Comparison of ENCODE assay signal across 31 cellular contexts in genomic region chr2:95312543-95313205, GRCh38. TPM values are rescaled to one million over a fixed set of nuclear protein-coding genes. Genes with fewer than 3 reads are reported as not detected.
DNase-seq lines count a peak whose midpoint lies in the region; ATAC-seq, FAIRE-seq and TF ChIP-seq lines count a peak whose summit lies in the region.
"Had no signal": no experiment of that assay in that cellular context is flagged by ENCODE, and none has a peak within 500 bp of the region (broad histone marks: within the 10 kb centered on the region; RNA-seq: fewer than 3 reads in every experiment).

No MANE protein-coding gene starts in this region.

- H3K4me1 ChIP-seq in A549 = no peaks in the 10 kb centered on the region
- no peaks in the 10 kb centered on the region for H3K4me1 ChIP-seq in HAP-1
- H3K4me1 ChIP-seq: ascending aorta, lower lobe of right lung, SJSA1, tibial nerve had no signal

- no peaks in the 10 kb centered on the region for H3K36me3 ChIP-seq in HAP-1 (replicated peaks)
- H3K36me3 ChIP-seq: ascending aorta, lower lobe of right lung, SJSA1, stomach, tibial nerve had no signal

- H3K27me3 ChIP-seq in HAP-1 (ENCODE audit: low read depth) = no peaks in the 10 kb centered on the region
- H3K27me3 ChIP-seq: ascending aorta, SJSA1 had no signal

- DNase-seq in A549 (ENCODE audit: low read depth in 1 of 2, low spot score in 1 of 2) (no peak), head of caudate nucleus (peak; percentile 81 to 98 (median 91)), neural crest cell (ENCODE audit: low read depth, low spot score) (no peak), HAP-1 (ENCODE audit: low spot score in 2 of 2) (no peak), RWPE1 (ENCODE audit: low spot score) (no peak)
- DNase-seq: activated CD4-positive, alpha-beta T cell treated with anti-CD3 and anti-CD28 coated beads for 48 hours; activated T-cell treated with anti-CD3 and anti-CD28 coated beads for 4 hours; CD8-positive, alpha-beta T cell; cortex of kidney; effector memory CD8-positive, alpha-beta T cell; kidney glomerular epithelial cell; lower lobe of right lung; NCI-H1436; NCI-H2081 treated with DMSO at 0.1 percent for 48 hours; NCI-H345; NCI-H774; stimulated activated CD4-positive, alpha-beta T cell treated with anti-CD3 and anti-CD28 coated beads, Interleukin-4, amount 100 ng/mL, for 1 hour; stomach had no signal

- POLR2A ChIA-PET in A549 (lab: Yijun Ruan, JAX) (no interaction called here), RWPE1 (lab: Yijun Ruan, JAX; ENCODE audit: low non-redundant PET) (interaction anchor here (0.6 kb wide), 1 partner anchor 37 kb away, joined by 3 read pairs; no protein-coding TSS in a partner anchor)

- in situ Hi-C loops in HAP-1 (cut with MboI; ENCODE audit: low sequenced_read_pairs) = no loop called here

- H3K4me1 Mint-ChIP-seq in neural crest cell = peaks cover 19% of the 10 kb centered on the region

- CTCF ChIA-PET in A549 (lab: Yijun Ruan, JAX) (interaction anchor here (0.7 to 2.0 kb wide), 4 partner anchors 13 to 236 kb away, joined by 3 to 4 read pairs (median 4); no protein-coding TSS in a partner anchor), RWPE1 (lab: Yijun Ruan, JAX) (interaction anchor here (0.5 to 2.6 kb wide), 4 partner anchors 15 to 411 kb away, joined by 3 to 17 read pairs (median 4); no protein-coding TSS in a partner anchor)

- no peak for FAIRE-seq in A549 (lab: Jason Lieb, UNC)
- FAIRE-seq: A204.1, H54, RCC 7860 had no signal

- H3K9me3 ChIP-seq in A549 (no peaks in the 10 kb centered on the region), HAP-1 (no peaks in the 10 kb centered on the region)
- H3K9me3 ChIP-seq: ascending aorta, lower lobe of right lung, SJSA1, stomach, tibial nerve had no signal

- no peak for TF ChIP-seq RAD21 in A549 (conservative IDR thresholded peaks at IDR 0.05 in 1 of 2, IDR thresholded peaks at IDR 0.05 in 1 of 2)

- H3K4me2 ChIP-seq in A549 = no peak overlapping the region

- no peak for TF ChIP-seq EP300 in A549 (IDR thresholded peaks at IDR 0.05)

- ATAC-seq in A549 = no peak
- ATAC-seq in HG02852 (IDR thresholded peaks at IDR 0.05; ENCODE audit: unreplicated experiment) = no peak
- no peak for ATAC-seq in GM18502 (IDR thresholded peaks at IDR 0.05; ENCODE audit: poor library complexity, unreplicated experiment)
- ATAC-seq: CD8-positive, alpha-beta T cell; effector memory CD8-positive, alpha-beta T cell; lower lobe of right lung had no signal

- 37% methylated on average over 13 of the region's 25 CpGs for WGBS in A549 (ENCODE audit: missing lambda C conversion rate)

- TF ChIP-seq CTCF in A549 (IDR thresholded peaks at IDR 0.05) = no peak
- no peak for TF ChIP-seq CTCF in neural crest cell (conservative IDR thresholded peaks at IDR 0.05)
- no peak for TF ChIP-seq CTCF in RWPE1 (conservative IDR thresholded peaks at IDR 0.05; ENCODE audit: low read depth)

- H3K36me3 Mint-ChIP-seq in neural crest cell (ENCODE audit: low read depth) = no peaks in the 10 kb centered on the region
- H3K36me3 Mint-ChIP-seq: activated naive CD8-positive, alpha-beta T cell; CD8-positive, alpha-beta T cell had no signal

- H3K9me3 Mint-ChIP-seq in neural crest cell = no peaks in the 10 kb centered on the region
- H3K9me3 Mint-ChIP-seq: activated T-helper 2 cell treated with anti-CD3 and anti-CD28 coated beads, Interferon-gamma antibody, Interleukin-2, Interleukin-4, amounts not matched to agents 10 μg/mL and 5 μg/mL and 100 μg/mL, durations not matched to agents 14 hours and 24 hours and 36 hours; CD8-positive, alpha-beta T cell; effector memory CD8-positive, alpha-beta T cell had no signal

- no peak overlapping the region for H3K4me3 Mint-ChIP-seq in neural crest cell
- H3K4me3 Mint-ChIP-seq: activated naive CD8-positive, alpha-beta T cell; CD8-positive, alpha-beta T cell; effector memory CD8-positive, alpha-beta T cell had no signal

- no peak for TF ChIP-seq POLR2A in A549 (IDR thresholded peaks at IDR 0.05; ENCODE audit: low read length)

- H3K27ac ChIP-seq in A549 (no peak overlapping the region), angular gyrus (ENCODE audit: low read depth, low read length) (peak overlapping the region; percentile 92), RWPE1 (no peak overlapping the region)
- H3K27ac ChIP-seq: ascending aorta, HL-60, lower lobe of right lung, SJSA1, stomach, tibial nerve had no signal

- H3K4me3 ChIP-seq in A549 (no peak overlapping the region), HAP-1 (no peak overlapping the region)
- H3K4me3 ChIP-seq: ascending aorta, lower lobe of right lung, SJSA1, stomach, tibial nerve had no signal

- intact Hi-C loops in head of caudate nucleus (cut with DNase I) = no loop called here

- peak overlapping the region; percentile 12 for H3K27ac Mint-ChIP-seq in neural crest cell (ENCODE audit: unreplicated experiment)
- H3K27ac Mint-ChIP-seq: activated naive CD8-positive, alpha-beta T cell; activated T-helper 2 cell treated with anti-CD3 and anti-CD28 coated beads, Interferon-gamma antibody, Interleukin-2, Interleukin-4, amounts not matched to agents 10 μg/mL and 5 μg/mL and 100 μg/mL, durations not matched to agents 14 hours and 24 hours and 36 hours; CD8-positive, alpha-beta T cell; effector memory CD8-positive, alpha-beta T cell had no signal

- no peaks in the 10 kb centered on the region for H3K27me3 Mint-ChIP-seq in neural crest cell (ENCODE audit: low read depth)

TF ChIP-seq in A549, 52 proteins besides CTCF, POLR2A, EP300 and RAD21:
- TF ChIP-seq KDM1A (IDR thresholded peaks at IDR 0.05; ENCODE audit: low read depth) = no peak
- no peak for TF ChIP-seq GATA3 (IDR thresholded peaks at IDR 0.05; ENCODE audit: borderline replicate concordance)
- no peak for TF ChIP-seq SMC3 (IDR thresholded peaks at IDR 0.05)
- TF ChIP-seq ESRRA (IDR thresholded peaks at IDR 0.05; ENCODE audit: borderline replicate concordance, low read length) = no peak
- TF ChIP-seq RFX5 (IDR thresholded peaks at IDR 0.05) = no peak
- peak; percentile 51; the same call in 1 of the 2 replicates for TF ChIP-seq USF2 (IDR thresholded peaks at IDR 0.05)
- no peak for TF ChIP-seq CBX8 (IDR thresholded peaks at IDR 0.05)
- no peak for TF ChIP-seq CHD4 (IDR thresholded peaks at IDR 0.05; ENCODE audit: borderline replicate concordance)
- TF ChIP-seq MAZ (IDR thresholded peaks at IDR 0.05; ENCODE audit: borderline replicate concordance, low read depth, low read length) = no peak
TF ChIP-seq in A549: peak in this region for 1.

RNA-seq across cellular contexts. Expression of gene KCNIP3, which starts 15.5 kb away (rescaled TPM):
- polyA plus RNA-seq in A549 (2011; rRNA removed) = 0.13 and 0.25 TPM in 2 replicates
- 0.44 and 0.83 TPM in 2 replicates for polyA plus RNA-seq in A549 (2012; cell fraction: cytosol; rRNA removed)
- polyA plus RNA-seq in A549 (2012; cell fraction: nucleus; rRNA removed) = 1.9 and 2.6 TPM in 2 replicates
- polyA plus RNA-seq in A549 (2017; fragmentation: RNase III; extraction: RNeasy Plus Mini Kit Qiagen cat#74134 plus additional on column Dnase treatment) = 0.70 to 0.94 TPM (median 0.84 TPM) in 3 replicates
- 0.08 TPM in 1 of 2 replicates, not detected in the other for polyA minus RNA-seq in A549 (2011; rRNA and poly(A)+ RNA removed)
- 2.9 and 4.1 TPM in 2 replicates for total RNA-seq in neural crest cell
- total RNA-seq: CD8-positive, alpha-beta T cell had no signal
- polyA plus RNA-seq: neural cell had no signal

RNA-seq across cellular contexts. Expression of gene PROM2, which starts 38.4 kb away (rescaled TPM):
- polyA plus RNA-seq in A549 (2011; rRNA removed) = 0.08 and 0.13 TPM in 2 replicates
- 0.05 and 0.09 TPM in 2 replicates for polyA plus RNA-seq in A549 (2012; cell fraction: cytosol; rRNA removed)
- 0.77 and 1.4 TPM in 2 replicates for polyA plus RNA-seq in A549 (2012; cell fraction: nucleus; rRNA removed)
- 0.04 to 0.16 TPM (median 0.09 TPM) in 3 replicates for polyA plus RNA-seq in A549 (2017; fragmentation: RNase III; extraction: RNeasy Plus Mini Kit Qiagen cat#74134 plus additional on column Dnase treatment)
- polyA minus RNA-seq in A549 (2011; rRNA and poly(A)+ RNA removed) = 0.12 TPM in 1 of 2 replicates, not detected in the other
- 1.8 and 2.7 TPM in 2 replicates for total RNA-seq in neural crest cell
- total RNA-seq: ascending aorta had no signal

Comparison
In these comparisons a context has a peak if more than half of its experiments do, and no peak if none do; other contexts are left out.
1. DNase-seq: peak in head of caudate nucleus (42 of 42); none in A549 (0 of 2), neural crest cell (single experiment), HAP-1 (0 of 2) and RWPE1 (single experiment).